8 cellular contexts compared by ENCODE assay signal in genomic region chr4:127997534-127998388, GRCh38. TPM values are rescaled to one million over a fixed set of nuclear protein-coding genes. Genes with fewer than 3 reads are reported as not detected.
DNase-seq lines count a peak whose midpoint lies in the region; ATAC-seq, FAIRE-seq and TF ChIP-seq lines count a peak whose summit lies in the region.

No MANE protein-coding gene starts in this region.

- peaks cover 23% of the 10 kb centered on the region for H3K4me1 Mint-ChIP-seq in T-helper 1 cell treated with Interleukin-12 subunit alpha and Interleukin-12 subunit beta and Interleukin-4 antibody, amounts not matched to agents 30 μg/mL and 1 μg/mL, for 36 hours (ENCODE audit: low read depth)

- H3K4me1 ChIP-seq in DND-41 (ENCODE audit: insufficient read depth, low read length) (no peaks in the 10 kb centered on the region), foreskin keratinocyte (peaks cover 5% of the 10 kb centered on the region)

- H3K36me3 Mint-ChIP-seq in T-helper 1 cell treated with Interleukin-12 subunit alpha and Interleukin-12 subunit beta and Interleukin-4 antibody, amounts not matched to agents 30 μg/mL and 1 μg/mL, for 36 hours (ENCODE audit: low read depth): peaks cover 38% of the 10 kb centered on the region

- H3K27me3 ChIP-seq in DND-41 (ENCODE audit: insufficient read depth, low read length, poor library complexity) (no peaks in the 10 kb centered on the region), foreskin keratinocyte (no peaks in the 10 kb centered on the region)

- no peak for FAIRE-seq in frontal cortex (lab: Jason Lieb, UNC)

- H3K9ac ChIP-seq in DND-41 (ENCODE audit: low read depth, low read length): no peak overlapping the region

- H3K27ac ChIP-seq in DND-41 (ENCODE audit: low read length) (no peak overlapping the region), foreskin keratinocyte (no peak overlapping the region)

- peak overlapping the region; percentile 4 for H3K27ac Mint-ChIP-seq in T-helper 1 cell treated with Interleukin-12 subunit alpha and Interleukin-12 subunit beta and Interleukin-4 antibody, amounts not matched to agents 30 μg/mL and 1 μg/mL, for 36 hours

- no peak overlapping the region for H3K4me3 Mint-ChIP-seq in T-helper 1 cell treated with Interleukin-12 subunit alpha and Interleukin-12 subunit beta and Interleukin-4 antibody, amounts not matched to agents 30 μg/mL and 1 μg/mL, for 36 hours

- H2AFZ ChIP-seq in DND-41 (ENCODE audit: low read depth, low read length): no peak overlapping the region

- no peak overlapping the region for H3K4me3 ChIP-seq in DND-41 (ENCODE audit: low read depth in 1 of 2, low read length in 2 of 2)

- no peaks in the 10 kb centered on the region for H3K27me3 Mint-ChIP-seq in T-helper 1 cell treated with Interleukin-12 subunit alpha and Interleukin-12 subunit beta and Interleukin-4 antibody, amounts not matched to agents 30 μg/mL and 1 μg/mL, for 36 hours (ENCODE audit: low read depth)

- H3K79me2 ChIP-seq in DND-41 (ENCODE audit: insufficient read depth, low read length): peaks cover 9% of the 10 kb centered on the region; the same call in 1 of the 2 replicates

- H3K9me3 Mint-ChIP-seq in T-helper 1 cell treated with Interleukin-12 subunit alpha and Interleukin-12 subunit beta and Interleukin-4 antibody, amounts not matched to agents 30 μg/mL and 1 μg/mL, for 36 hours: peaks cover 14% of the 10 kb centered on the region

- DNase-seq in DND-41: no peak
- DNase-seq in foreskin keratinocyte: peak; percentile 38 to 71
- no peak for DNase-seq in frontal cortex (ENCODE audit: low spot score in 2 of 2)
- DNase-seq in NCI-H1105 (lab: John Stamatoyannopoulos, UW): no peak
- DNase-seq in C1 segment of cervical spinal cord (lab: John Stamatoyannopoulos, UW): no peak

- peaks cover 5% of the 10 kb centered on the region for H3K9me3 ChIP-seq in DND-41 (ENCODE audit: insufficient read depth, low read length, severe bottlenecking)

- peak; percentile 48; the same call in 1 of the 3 replicates for ATAC-seq in DND-41 (ENCODE audit: insufficient read depth, low read depth)
- ATAC-seq in GM19351 (IDR thresholded peaks at IDR 0.05; ENCODE audit: unreplicated experiment): peak; percentile 97
- ATAC-seq in HG03139 (IDR thresholded peaks at IDR 0.05; ENCODE audit: unreplicated experiment): peak; percentile 95
- peak; percentile 85 for ATAC-seq in foreskin keratinocyte

- H3K4me2 ChIP-seq in DND-41 (ENCODE audit: insufficient read depth, low read length): no peak overlapping the region

- peaks cover 32% of the 10 kb centered on the region for H3K36me3 ChIP-seq in DND-41 (ENCODE audit: insufficient read depth, low read length)

- H4K20me1 ChIP-seq in DND-41 (ENCODE audit: insufficient read depth, low read length): no peaks in the 10 kb centered on the region

- TF ChIP-seq CTCF in DND-41 (IDR thresholded peaks at IDR 0.05; ENCODE audit: borderline replicate concordance, extremely low read depth, low read length, poor library complexity, severe bottlenecking): peak; percentile 11
- peak; percentile 62 for TF ChIP-seq CTCF in foreskin keratinocyte (conservative IDR thresholded peaks at IDR 0.05)

RNA-seq across cellular contexts. Expression of gene ABHD18, which starts 32.6 kb away (rescaled TPM):
- 5.9 and 6.3 TPM in 2 replicates for total RNA-seq in foreskin keratinocyte
- polyA plus RNA-seq in foreskin keratinocyte: 1.7 and 2.1 TPM in 2 replicates
- 17.1 TPM for total RNA-seq in frontal cortex

RNA-seq across cellular contexts. Expression of gene MFSD8, which starts 32.8 kb away (rescaled TPM):
- 12.9 and 15.8 TPM in 2 replicates for total RNA-seq in foreskin keratinocyte
- 7.9 and 8.7 TPM in 2 replicates for polyA plus RNA-seq in foreskin keratinocyte
- 65.6 TPM for total RNA-seq in frontal cortex

Comparison
In these comparisons a context has a peak if more than half of its experiments do, and no peak if none do; other contexts are left out.
1. DNase-seq: peak in foreskin keratinocyte (2 of 2); none in DND-41 (single experiment), frontal cortex (0 of 2), NCI-H1105 (single experiment) and C1 segment of cervical spinal cord (0 of 14).
2. Peak in every context shown above with its lines, with median percentiles within 50 percentile points of each other: ATAC-seq.